14 cellular contexts compared by ENCODE assay signal in the genomic region with DNA sequence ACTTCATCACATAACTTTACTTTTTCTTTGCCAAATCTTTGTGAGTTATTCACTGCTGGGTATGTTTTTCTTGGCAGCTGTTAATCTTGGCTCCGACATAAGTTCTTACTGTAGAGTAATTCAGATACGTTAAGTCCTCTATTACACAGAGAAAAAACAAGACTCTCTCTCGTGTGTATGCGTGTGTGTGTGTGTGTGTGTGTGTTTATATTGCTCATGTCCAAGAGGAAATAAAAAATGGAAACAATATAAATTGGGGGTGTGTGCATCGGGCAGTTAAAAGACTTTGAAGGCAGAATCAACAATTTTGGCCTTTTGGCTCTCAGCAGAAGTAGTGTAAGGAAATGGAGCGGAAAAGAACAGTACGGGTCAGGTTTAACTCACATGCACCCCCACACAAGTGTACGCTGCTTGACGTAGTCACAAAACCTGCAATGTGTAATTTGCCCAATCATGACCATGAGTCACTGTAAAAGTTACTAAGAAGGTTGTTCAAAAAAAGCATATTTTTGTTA.
DNase-seq lines count a peak whose midpoint lies in the region; ATAC-seq and TF ChIP-seq lines count a peak whose summit lies in the region.
"Had no signal": no experiment of that assay in that cellular context is flagged by ENCODE, and none has a peak within 500 bp of the region (broad histone marks: within the 10 kb centered on the region; RNA-seq: fewer than 3 reads in every experiment).

No MANE protein-coding gene starts in this region.

- H3K36me3 Mint-ChIP-seq in MCF 10A (ENCODE audit: insufficient read depth, unreplicated experiment) (no peaks in the 10 kb centered on the region), glutamatergic neuron (ENCODE audit: unreplicated experiment) (no peaks in the 10 kb centered on the region)

- H3K4me1 ChIP-seq in upper lobe of left lung (peaks cover 0 to 5% (median 1%) of the 10 kb centered on the region in 4 donors), HAP-1 (no peaks in the 10 kb centered on the region)

- peak; percentile 56 for DNase-seq in DMS 273 (lab: John Stamatoyannopoulos, UW; ENCODE audit: unreplicated experiment)
- DNase-seq in DMS 273 treated with DMSO at 0.1 percent for 48 hours (lab: John Stamatoyannopoulos, UW) = no peak
- peak; percentile 85 for DNase-seq in MCF 10A (ENCODE audit: unreplicated experiment)
- peak; percentile 79 for DNase-seq in kidney tubule cell (ENCODE audit: low spot score)
- no peak for DNase-seq in upper lobe of left lung
- DNase-seq in glutamatergic neuron = no peak
- no peak for DNase-seq in HAP-1 (ENCODE audit: low spot score in 2 of 2)
- DNase-seq: activated CD8-positive, alpha-beta T cell treated with anti-CD3 and anti-CD28 coated beads for 36 hours; NCI-H1694 treated with DMSO at 0.1 percent for 48 hours; SHP77 treated with DMSO at 0.1 percent for 48 hours; substantia nigra had no signal

- in situ Hi-C loops in HAP-1 (cut with MboI; ENCODE audit: low sequenced_read_pairs) = no loop called here

- 36 to 40% methylated on average over 9 of the region's 9 CpGs for WGBS in upper lobe of left lung, 2 donors

- no peaks in the 10 kb centered on the region for H3K36me3 ChIP-seq in upper lobe of left lung
- H3K36me3 ChIP-seq in HAP-1 (replicated peaks) = no peaks in the 10 kb centered on the region
- H3K36me3 ChIP-seq: cardiac muscle cell had no signal

- no peak for TF ChIP-seq EP300 in upper lobe of left lung (IDR thresholded peaks at IDR 0.05)

- no peak overlapping the region for H3K4me3 ChIP-seq in upper lobe of left lung
- H3K4me3 ChIP-seq in HAP-1 = no peak overlapping the region
- H3K4me3 ChIP-seq: cardiac muscle cell had no signal

- CTCF ChIA-PET in MCF 10A (lab: Yijun Ruan, JAX) = interaction anchor here (0.7 to 1.0 kb wide), 2 partner anchors 12 to 223 kb away, joined by 4 to 5 read pairs; no protein-coding TSS in a partner anchor

- no peaks in the 10 kb centered on the region for H3K9me3 ChIP-seq in upper lobe of left lung
- no peaks in the 10 kb centered on the region for H3K9me3 ChIP-seq in HAP-1

- no peak overlapping the region for H3K27ac ChIP-seq in upper lobe of left lung
- H3K27ac ChIP-seq: 22Rv1, cardiac muscle cell had no signal

- H3K4me3 Mint-ChIP-seq in MCF 10A (ENCODE audit: unreplicated experiment) (peak overlapping the region; percentile 67), glutamatergic neuron (ENCODE audit: unreplicated experiment) (no peak overlapping the region)
- H3K4me3 Mint-ChIP-seq: activated CD8-positive, alpha-beta T cell treated with anti-CD3 and anti-CD28 coated beads for 36 hours had no signal

- TF ChIP-seq CTCF in MCF 10A (IDR thresholded peaks at IDR 0.05; ENCODE audit: unreplicated experiment) (no peak), upper lobe of left lung (IDR thresholded peaks at IDR 0.05) (no peak), glutamatergic neuron (IDR thresholded peaks at IDR 0.05; ENCODE audit: partially characterized antibody, unreplicated experiment) (no peak)

- BruUV-seq in MCF 10A (replicated peaks; lab: Mats Ljungman, UMichigan) = no TSS peak

- no peak for TF ChIP-seq POLR2A in upper lobe of left lung (IDR thresholded peaks at IDR 0.05)

- H3K4me1 Mint-ChIP-seq in MCF 10A (ENCODE audit: insufficient read depth, unreplicated experiment) = peaks cover 26% of the 10 kb centered on the region
- no peaks in the 10 kb centered on the region for H3K4me1 Mint-ChIP-seq in glutamatergic neuron (ENCODE audit: low read depth, unreplicated experiment)

- intact Hi-C loops in MCF 10A (cut with micrococcal nuclease) = no loop called here

- H3K9me3 Mint-ChIP-seq in MCF 10A (ENCODE audit: unreplicated experiment) (no peaks in the 10 kb centered on the region), glutamatergic neuron (ENCODE audit: unreplicated experiment) (no peaks in the 10 kb centered on the region)

- POLR2A ChIA-PET in MCF 10A (lab: Yijun Ruan, JAX) = interaction anchor here (0.6 to 1.9 kb wide), 8 partner anchors 8 to 78 kb away, joined by 3 to 14 read pairs (median 5); no protein-coding TSS in a partner anchor

- H3K27ac Mint-ChIP-seq in MCF 10A (ENCODE audit: low read depth, unreplicated experiment) (peak overlapping the region; percentile 89), glutamatergic neuron (ENCODE audit: unreplicated experiment) (no peak overlapping the region)
- H3K27ac Mint-ChIP-seq: activated CD8-positive, alpha-beta T cell treated with anti-CD3 and anti-CD28 coated beads for 36 hours had no signal

- H3K27me3 Mint-ChIP-seq in MCF 10A (ENCODE audit: insufficient read depth, unreplicated experiment) (no peaks in the 10 kb centered on the region), glutamatergic neuron (ENCODE audit: unreplicated experiment) (no peaks in the 10 kb centered on the region)

- H3K27me3 ChIP-seq in upper lobe of left lung (no peaks in the 10 kb centered on the region), HAP-1 (ENCODE audit: low read depth) (peaks cover 21% of the 10 kb centered on the region)
- H3K27me3 ChIP-seq: cardiac muscle cell had no signal

- ATAC-seq in upper lobe of left lung (ENCODE audit: low FRiP score in 2 of 2) (peak; percentile 30 to 87), HG03196 (IDR thresholded peaks at IDR 0.05; ENCODE audit: unreplicated experiment) (no peak)
- ATAC-seq: activated CD8-positive, alpha-beta T cell treated with anti-CD3 and anti-CD28 coated beads for 36 hours had no signal

Comparison
In these comparisons a context has a peak if more than half of its experiments do, and no peak if none do; other contexts are left out.
1. DNase-seq: peak in DMS 273 (single experiment), MCF 10A (single experiment) and kidney tubule cell (single experiment); none in DMS 273 treated with DMSO at 0.1 percent for 48 hours (single experiment), upper lobe of left lung (0 of 2), glutamatergic neuron (single experiment) and HAP-1 (0 of 2).